ENCODE assay signal across 1 cellular context in the genomic region with DNA sequence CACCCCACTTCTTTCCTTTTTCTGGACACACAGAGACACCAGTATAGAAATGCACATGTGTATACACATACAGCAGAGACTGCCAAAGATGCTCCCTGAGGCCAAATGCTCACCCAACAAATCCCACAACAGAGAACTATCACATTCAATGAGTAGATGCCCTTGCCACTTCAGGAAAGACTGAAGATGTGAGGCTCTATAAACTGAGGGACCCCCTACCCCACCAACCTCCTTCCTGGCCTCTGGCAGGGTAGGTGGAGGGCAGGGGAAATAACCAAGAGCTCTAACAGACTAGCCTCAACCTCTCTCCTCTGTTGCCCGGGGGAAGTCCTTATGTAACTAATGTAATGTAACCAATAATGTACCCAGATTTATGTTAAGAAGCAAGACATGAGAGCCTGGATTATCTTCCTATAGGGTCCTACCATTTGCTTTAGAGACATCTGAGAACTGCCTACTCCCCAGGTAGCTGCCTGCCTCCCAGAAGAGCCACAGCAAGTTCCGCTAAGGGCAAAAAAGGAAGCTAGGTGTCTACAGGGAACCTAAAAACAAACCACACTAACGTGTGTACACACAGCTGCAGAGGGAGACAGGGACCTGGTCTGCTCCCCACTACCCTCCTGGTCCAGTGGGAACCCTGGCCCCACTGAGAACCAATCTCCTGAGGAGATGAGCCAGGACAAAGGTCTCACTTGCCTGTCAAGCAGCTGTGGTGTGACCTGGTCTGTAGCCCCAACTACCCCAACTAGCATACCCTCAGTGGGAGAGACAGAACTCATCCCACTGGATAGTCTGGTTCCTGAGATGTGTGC.
TF ChIP-seq lines count a peak whose summit lies in the region.

No MANE protein-coding gene starts in this region.

TF ChIP-seq in K562, 482 proteins besides CTCF, POLR2A, EP300 and RAD21:
- TF ChIP-seq RFX7 (CRISPR knock-in tag; IDR thresholded peaks at IDR 0.05) (no peak), NFRKB (IDR thresholded peaks at IDR 0.05; ENCODE audit: low read depth) (0 out of 2 replicates have a peak, but pooled peaks have one; percentile 28), HDAC2 (IDR thresholded peaks at IDR 0.05) (no peak)
- TF ChIP-seq, protein P1, sequence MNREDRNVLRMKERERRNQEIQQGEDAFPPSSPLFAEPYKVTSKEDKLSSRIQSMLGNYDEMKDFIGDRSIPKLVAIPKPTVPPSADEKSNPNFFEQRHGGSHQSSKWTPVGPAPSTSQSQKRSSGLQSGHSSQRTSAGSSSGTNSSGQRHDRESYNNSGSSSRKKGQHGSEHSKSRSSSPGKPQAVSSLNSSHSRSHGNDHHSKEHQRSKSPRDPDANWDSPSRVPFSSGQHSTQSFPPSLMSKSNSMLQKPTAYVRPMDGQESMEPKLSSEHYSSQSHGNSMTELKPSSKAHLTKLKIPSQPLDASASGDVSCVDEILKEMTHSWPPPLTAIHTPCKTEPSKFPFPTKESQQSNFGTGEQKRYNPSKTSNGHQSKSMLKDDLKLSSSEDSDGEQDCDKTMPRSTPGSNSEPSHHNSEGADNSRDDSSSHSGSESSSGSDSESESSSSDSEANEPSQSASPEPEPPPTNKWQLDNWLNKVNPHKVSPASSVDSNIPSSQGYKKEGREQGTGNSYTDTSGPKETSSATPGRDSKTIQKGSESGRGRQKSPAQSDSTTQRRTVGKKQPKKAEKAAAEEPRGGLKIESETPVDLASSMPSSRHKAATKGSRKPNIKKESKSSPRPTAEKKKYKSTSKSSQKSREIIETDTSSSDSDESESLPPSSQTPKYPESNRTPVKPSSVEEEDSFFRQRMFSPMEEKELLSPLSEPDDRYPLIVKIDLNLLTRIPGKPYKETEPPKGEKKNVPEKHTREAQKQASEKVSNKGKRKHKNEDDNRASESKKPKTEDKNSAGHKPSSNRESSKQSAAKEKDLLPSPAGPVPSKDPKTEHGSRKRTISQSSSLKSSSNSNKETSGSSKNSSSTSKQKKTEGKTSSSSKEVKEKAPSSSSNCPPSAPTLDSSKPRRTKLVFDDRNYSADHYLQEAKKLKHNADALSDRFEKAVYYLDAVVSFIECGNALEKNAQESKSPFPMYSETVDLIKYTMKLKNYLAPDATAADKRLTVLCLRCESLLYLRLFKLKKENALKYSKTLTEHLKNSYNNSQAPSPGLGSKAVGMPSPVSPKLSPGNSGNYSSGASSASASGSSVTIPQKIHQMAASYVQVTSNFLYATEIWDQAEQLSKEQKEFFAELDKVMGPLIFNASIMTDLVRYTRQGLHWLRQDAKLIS (CRISPR knock-in tag; IDR thresholded peaks at IDR 0.05): 0 out of 2 replicates have a peak, but pooled peaks have one; percentile 24
